2 cellular contexts compared by ENCODE assay signal in the genomic region with DNA sequence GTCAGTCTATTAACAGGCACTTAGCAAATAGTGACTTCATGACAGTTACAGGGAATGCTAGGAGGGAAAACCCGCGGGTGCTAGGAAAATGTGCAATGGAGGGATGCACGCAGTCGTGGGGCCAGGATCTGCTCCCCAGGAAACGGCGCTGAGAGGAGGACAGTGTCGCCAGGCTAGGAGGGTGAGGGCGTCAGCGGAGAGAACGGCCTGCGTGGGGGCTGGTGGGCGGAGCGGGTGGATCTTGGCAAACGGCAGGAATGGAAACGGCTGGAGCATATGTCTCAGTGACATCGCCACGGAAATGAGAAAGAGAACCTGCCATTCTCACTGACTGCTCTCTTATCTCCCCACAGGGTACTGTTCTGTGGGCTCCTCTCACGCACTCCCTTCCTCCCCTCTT.
A peak's percentile ranks its signal among the peaks of the same experiment; 100 is the strongest.
TF ChIP-seq lines count a peak whose summit lies in the region.

No MANE protein-coding gene starts in this region.

TF ChIP-seq in SK-N-SH treated with all-trans-retinoic acid at 6 μM for 48 hours, 23 proteins besides CTCF, POLR2A, EP300 and RAD21:
- TF ChIP-seq, protein P1, sequence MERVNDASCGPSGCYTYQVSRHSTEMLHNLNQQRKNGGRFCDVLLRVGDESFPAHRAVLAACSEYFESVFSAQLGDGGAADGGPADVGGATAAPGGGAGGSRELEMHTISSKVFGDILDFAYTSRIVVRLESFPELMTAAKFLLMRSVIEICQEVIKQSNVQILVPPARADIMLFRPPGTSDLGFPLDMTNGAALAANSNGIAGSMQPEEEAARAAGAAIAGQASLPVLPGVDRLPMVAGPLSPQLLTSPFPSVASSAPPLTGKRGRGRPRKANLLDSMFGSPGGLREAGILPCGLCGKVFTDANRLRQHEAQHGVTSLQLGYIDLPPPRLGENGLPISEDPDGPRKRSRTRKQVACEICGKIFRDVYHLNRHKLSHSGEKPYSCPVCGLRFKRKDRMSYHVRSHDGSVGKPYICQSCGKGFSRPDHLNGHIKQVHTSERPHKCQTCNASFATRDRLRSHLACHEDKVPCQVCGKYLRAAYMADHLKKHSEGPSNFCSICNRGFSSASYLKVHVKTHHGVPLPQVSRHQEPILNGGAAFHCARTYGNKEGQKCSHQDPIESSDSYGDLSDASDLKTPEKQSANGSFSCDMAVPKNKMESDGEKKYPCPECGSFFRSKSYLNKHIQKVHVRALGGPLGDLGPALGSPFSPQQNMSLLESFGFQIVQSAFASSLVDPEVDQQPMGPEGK (CRISPR knock-in tag; IDR thresholded peaks at IDR 0.05; ENCODE audit: borderline replicate concordance) = no peak
- TF ChIP-seq ZFP3 (CRISPR knock-in tag; IDR thresholded peaks at IDR 0.05) = 0 out of 2 replicates have a peak, but pooled peaks have one; percentile 35

TF ChIP-seq in H1, 55 proteins besides CTCF, POLR2A, EP300 and RAD21 (continued from another document):
- TF ChIP-seq PHF8 (conservative IDR thresholded peaks at IDR 0.05; ENCODE audit: low read depth, low read length) = no peak
- TF ChIP-seq, protein P2, sequence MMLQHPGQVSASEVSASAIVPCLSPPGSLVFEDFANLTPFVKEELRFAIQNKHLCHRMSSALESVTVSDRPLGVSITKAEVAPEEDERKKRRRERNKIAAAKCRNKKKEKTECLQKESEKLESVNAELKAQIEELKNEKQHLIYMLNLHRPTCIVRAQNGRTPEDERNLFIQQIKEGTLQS (IDR thresholded peaks at IDR 0.05; ENCODE audit: insufficient read depth, low read depth, low read length) = no peak
- TF ChIP-seq SIN3A (conservative IDR thresholded peaks at IDR 0.05 in 1 of 2, IDR thresholded peaks at IDR 0.05 in 1 of 2; ENCODE audit: low read depth in 1 of 2, low read length in 2 of 2) = no peak
- no peak for TF ChIP-seq CREB1 (IDR thresholded peaks at IDR 0.05)
- TF ChIP-seq CEBPB (IDR thresholded peaks at IDR 0.05; ENCODE audit: low read depth, low read length) = no peak
